In genomic region chr17:36547776-36548175, GRCh38 we compare ENCODE assay signal across 7 cellular contexts. TPM values are rescaled to one million over a fixed set of nuclear protein-coding genes. Genes with fewer than 3 reads are reported as not detected.
DNase-seq lines count a peak whose midpoint lies in the region; ATAC-seq, FAIRE-seq and TF ChIP-seq lines count a peak whose summit lies in the region.
"Had no signal": no experiment of that assay in that cellular context is flagged by ENCODE, and none has a peak within 500 bp of the region (broad histone marks: within the 10 kb centered on the region; RNA-seq: fewer than 3 reads in every experiment).

No MANE protein-coding gene starts in this region.

- DNase-seq in HepG2 (ENCODE audit: low spot score) = no peak
- DNase-seq in right lobe of liver = no peak
- no peak for DNase-seq in esophagus muscularis mucosa (ENCODE audit: extremely low spot score)
- no peak for DNase-seq in upper lobe of right lung
- DNase-seq in SW480 (ENCODE audit: low spot score) = no peak
- DNase-seq in NCI-H446 (lab: John Stamatoyannopoulos, UW) = no peak
- DNase-seq: activated gamma-delta T cell had no signal

- H3K4me1 ChIP-seq in HepG2 (ENCODE audit: insufficient read depth, low read length) (peaks cover 31% of the 10 kb centered on the region), right lobe of liver (peaks cover 0 to 44% (median 11%) of the 10 kb centered on the region in 4 donors), esophagus muscularis mucosa (peaks cover 47 to 81% (median 78%) of the 10 kb centered on the region in 4 donors), upper lobe of right lung (peaks cover 51% of the 10 kb centered on the region)

- FAIRE-seq in HepG2 (lab: Jason Lieb, UNC) = no peak

- no peak for TF ChIP-seq RAD21 in HepG2 (CRISPR knock-in tag; IDR thresholded peaks at IDR 0.05)

- TF ChIP-seq CTCF in HepG2 (CRISPR knock-in tag; IDR thresholded peaks at IDR 0.05) = no peak
- no peak for TF ChIP-seq CTCF in right lobe of liver (IDR thresholded peaks at IDR 0.05)
- no peak for TF ChIP-seq CTCF in esophagus muscularis mucosa (IDR thresholded peaks at IDR 0.05)
- TF ChIP-seq CTCF in upper lobe of right lung (IDR thresholded peaks at IDR 0.05) = no peak

- H3K9ac ChIP-seq in HepG2 (ENCODE audit: insufficient read depth, low read depth, low read length) = peak overlapping the region; percentile 97

- peak overlapping the region; percentile 78 for H3K4me2 ChIP-seq in HepG2 (ENCODE audit: low read depth, low read length)

- H3K4me3 ChIP-seq in HepG2 (replicated peaks in 1 of 3; ENCODE audit: insufficient read depth in 1 of 3, low read depth in 2 of 3, low read length in 3 of 3) (peak overlapping the region in 2 of 3 experiments; percentile 91 to 97; a peak in 4 of 6 replicates), right lobe of liver (no peak overlapping the region), esophagus muscularis mucosa (no peak overlapping the region), upper lobe of right lung (peak overlapping the region; percentile 88)

- peaks cover 78% of the 10 kb centered on the region for H3K79me2 ChIP-seq in HepG2 (ENCODE audit: insufficient read depth, low read length)

- H3K36me3 ChIP-seq in HepG2 (replicated peaks in 1 of 2; ENCODE audit: control insufficient read depth in 1 of 2, insufficient read depth in 2 of 2, low read length in 2 of 2) = no peaks in the 10 kb centered on the region; a peak in 1 of 5 replicates
- H3K36me3 ChIP-seq in right lobe of liver = no peaks in the 10 kb centered on the region
- peaks cover 0 to 5% (median 2%) of the 10 kb centered on the region in 4 donors for H3K36me3 ChIP-seq in esophagus muscularis mucosa
- H3K36me3 ChIP-seq in upper lobe of right lung = no peaks in the 10 kb centered on the region

- POLR2A ChIA-PET in HepG2 (lab: Yijun Ruan, JAX) = interaction anchor here (1.1 kb wide), 1 partner anchor 54 kb away, joined by 8 read pairs; the partner anchor contains the start of gene MRM1

- no peak for ATAC-seq in HepG2
- no peak for ATAC-seq in right lobe of liver
- no peak for ATAC-seq in upper lobe of right lung

- peaks cover 31% of the 10 kb centered on the region for H4K20me1 ChIP-seq in HepG2 (ENCODE audit: insufficient read depth, low read length)

- peaks cover 0 to 5% of the 10 kb centered on the region in 2 experiments; a peak in 1 of 5 replicates for H3K27me3 ChIP-seq in HepG2 (ENCODE audit: control insufficient read depth in 1 of 2, insufficient read depth in 2 of 2, low read length in 2 of 2)
- no peaks in the 10 kb centered on the region for H3K27me3 ChIP-seq in right lobe of liver
- H3K27me3 ChIP-seq in esophagus muscularis mucosa = no peaks in the 10 kb centered on the region
- H3K27me3 ChIP-seq in upper lobe of right lung = no peaks in the 10 kb centered on the region

- intact Hi-C loops in HepG2 (cut with micrococcal nuclease; ENCODE audit: unreplicated experiment) = loop anchor here (5.0 kb wide), 1 partner anchor 45 kb away; the partner anchor contains the start of gene DHRS11
- intact Hi-C loops in right lobe of liver (cut with DNase I) = loop anchor here in 1 of 2 donors (10.0 kb wide), 1 partner anchor 47 kb away; the partner anchor contains the start of gene DHRS11
- intact Hi-C loops in esophagus muscularis mucosa (cut with DNase I) = no loop called here
- intact Hi-C loops in upper lobe of right lung (cut with DNase I) = no loop called here

- H3K9me3 ChIP-seq in HepG2 (ENCODE audit: low read length) (no peaks in the 10 kb centered on the region), right lobe of liver (no peaks in the 10 kb centered on the region), esophagus muscularis mucosa (no peaks in the 10 kb centered on the region), upper lobe of right lung (no peaks in the 10 kb centered on the region)

- TF ChIP-seq EP300 in HepG2 (IDR thresholded peaks at IDR 0.05; ENCODE audit: low read depth in 2 of 2, low read length in 2 of 2) (no peak), HepG2 (CRISPR knock-in tag; IDR thresholded peaks at IDR 0.05; ENCODE audit: borderline replicate concordance) (no peak), esophagus muscularis mucosa (IDR thresholded peaks at IDR 0.05) (no peak)

- H3K27ac ChIP-seq in HepG2 (ENCODE audit: extremely low read length, insufficient read depth, low read length) (peak overlapping the region; percentile 100), right lobe of liver (no peak overlapping the region), esophagus muscularis mucosa (replicated peaks in 1 of 4) (peak overlapping the region in 3 of 4 donors; percentile 41 to 62 (median 55)), upper lobe of right lung (peak overlapping the region; percentile 12)

- BruUV-seq in HepG2 (replicated peaks; lab: Mats Ljungman, UMichigan) = no TSS peak

- no peak overlapping the region for H2AFZ ChIP-seq in HepG2 (ENCODE audit: low read length)

- CTCF ChIA-PET in HepG2 (lab: Yijun Ruan, JAX; ENCODE audit: low intra/inter-chr PET ratio, low total read pairs) = no interaction called here

- in situ Hi-C loops in HepG2 (cut with HindIII; ENCODE audit: extremely low pct_ligation_motif_present, low pct_unique_long_range_greater_than_20kb) = no loop called here

- no peak for TF ChIP-seq POLR2A in HepG2 (IDR thresholded peaks at IDR 0.05; ENCODE audit: insufficient read depth in 1 of 2, low read depth in 2 of 2, low read length in 2 of 2)
- no peak for TF ChIP-seq POLR2A in right lobe of liver (IDR thresholded peaks at IDR 0.05)
- no peak for TF ChIP-seq POLR2A in esophagus muscularis mucosa (IDR thresholded peaks at IDR 0.05; ENCODE audit: low read depth)

RNA-seq across cellular contexts. Expression of gene GGNBP2, which starts 3.1 kb away (rescaled TPM):
- total RNA-seq in HepG2 (2016; rRNA removed; fragmentation: Illumina TruSeq; extraction: Trizol) (53.3 and 59.6 TPM in 2 replicates), right lobe of liver (10 to 100 TPM; 24.3 to 39.6 (median 35.3) TPM), esophagus muscularis mucosa (10 to 100 TPM; 41.6 to 55.8 (median 54.2) TPM), upper lobe of right lung (81.7 TPM)
- 12.2 and 13.2 TPM in 2 replicates for total RNA-seq in HepG2 (2016; cell fraction: cytosol; rRNA removed; fragmentation: Illumina TruSeq; extraction: Trizol; ENCODE audit: low read depth)
- 54.5 and 55.8 TPM in 2 replicates for total RNA-seq in HepG2 (2016; cell fraction: insoluble cytoplasmic fraction; rRNA removed; fragmentation: Illumina TruSeq; extraction: Trizol)
- total RNA-seq in HepG2 (2016; cell fraction: membrane; rRNA removed; fragmentation: Illumina TruSeq; extraction: Trizol) = 17.0 and 19.1 TPM in 2 replicates
- 64.6 and 73.8 TPM in 2 replicates for total RNA-seq in HepG2 (2016; cell fraction: nucleus; rRNA removed; fragmentation: Illumina TruSeq; extraction: Trizol)
- polyA plus RNA-seq in HepG2 (2011; rRNA removed) = 75.5 and 84.2 TPM in 2 replicates
- 29.8 and 38.5 TPM in 2 replicates for polyA plus RNA-seq in HepG2 (2011; cell fraction: cytosol; rRNA removed)
- 127 and 151 TPM in 2 replicates for polyA plus RNA-seq in HepG2 (2011; cell fraction: nucleus; rRNA removed)
- 41.9 and 49.1 TPM in 2 replicates for polyA plus RNA-seq in HepG2 (2012)
- 4.2 and 5.6 TPM in 2 replicates for polyA plus RNA-seq in HepG2 (2016; cell fraction: cytosol; fragmentation: Illumina TruSeq; extraction: Trizol; ENCODE audit: low read depth)
- 65.2 and 70.6 TPM in 2 replicates for polyA plus RNA-seq in HepG2 (2016; cell fraction: insoluble cytoplasmic fraction; fragmentation: Illumina TruSeq; extraction: Trizol; ENCODE audit: low read depth)
- 9.6 and 11.3 TPM in 2 replicates for polyA plus RNA-seq in HepG2 (2016; cell fraction: membrane; fragmentation: Illumina TruSeq; extraction: Trizol; ENCODE audit: low read depth)
- polyA plus RNA-seq in HepG2 (2016; cell fraction: nucleus; fragmentation: Illumina TruSeq; extraction: Trizol; ENCODE audit: insufficient read depth, low read depth) = 118 and 132 TPM in 2 replicates
- 67.2 and 86.8 TPM in 2 replicates for polyA minus RNA-seq in HepG2 (2011; rRNA and poly(A)+ RNA removed; ENCODE audit: low replicate concordance)
- 16.6 and 22.4 TPM in 2 replicates for polyA minus RNA-seq in HepG2 (2011; cell fraction: cytosol; rRNA and poly(A)+ RNA removed)
- polyA minus RNA-seq in HepG2 (2011; cell fraction: nucleus; rRNA and poly(A)+ RNA removed) = 108 and 109 TPM in 2 replicates

RNA-seq across cellular contexts. Expression of gene PIGW, which starts 13.0 kb away (rescaled TPM):
- total RNA-seq in HepG2 (2016; rRNA removed; fragmentation: Illumina TruSeq; extraction: Trizol) (24.0 and 26.5 TPM in 2 replicates), right lobe of liver (1 to 10 TPM; 3.0 to 6.1 (median 4.1) TPM), esophagus muscularis mucosa (1 to 10 TPM; 2.5 to 6.5 (median 4.4) TPM), upper lobe of right lung (8.6 TPM)
- 4.4 and 5.1 TPM in 2 replicates for total RNA-seq in HepG2 (2016; cell fraction: cytosol; rRNA removed; fragmentation: Illumina TruSeq; extraction: Trizol; ENCODE audit: low read depth)
- total RNA-seq in HepG2 (2016; cell fraction: insoluble cytoplasmic fraction; rRNA removed; fragmentation: Illumina TruSeq; extraction: Trizol) = 21.6 and 25.0 TPM in 2 replicates
- 19.0 and 23.1 TPM in 2 replicates for total RNA-seq in HepG2 (2016; cell fraction: membrane; rRNA removed; fragmentation: Illumina TruSeq; extraction: Trizol)
- total RNA-seq in HepG2 (2016; cell fraction: nucleus; rRNA removed; fragmentation: Illumina TruSeq; extraction: Trizol) = 20.3 and 22.4 TPM in 2 replicates
- 6.6 and 9.0 TPM in 2 replicates for polyA plus RNA-seq in HepG2 (2011; rRNA removed)
- polyA plus RNA-seq in HepG2 (2011; cell fraction: cytosol; rRNA removed) = 4.7 and 6.7 TPM in 2 replicates
- 3.9 and 4.8 TPM in 2 replicates for polyA plus RNA-seq in HepG2 (2011; cell fraction: nucleus; rRNA removed)
- polyA plus RNA-seq in HepG2 (2012) = 11.2 and 12.6 TPM in 2 replicates
- polyA plus RNA-seq in HepG2 (2016; cell fraction: cytosol; fragmentation: Illumina TruSeq; extraction: Trizol; ENCODE audit: low read depth) = 5.5 and 6.5 TPM in 2 replicates
- polyA plus RNA-seq in HepG2 (2016; cell fraction: insoluble cytoplasmic fraction; fragmentation: Illumina TruSeq; extraction: Trizol; ENCODE audit: low read depth) = 25.9 and 29.3 TPM in 2 replicates
- polyA plus RNA-seq in HepG2 (2016; cell fraction: membrane; fragmentation: Illumina TruSeq; extraction: Trizol; ENCODE audit: low read depth) = 20.3 and 21.1 TPM in 2 replicates
- 29.7 and 32.1 TPM in 2 replicates for polyA plus RNA-seq in HepG2 (2016; cell fraction: nucleus; fragmentation: Illumina TruSeq; extraction: Trizol; ENCODE audit: insufficient read depth, low read depth)
- 2.8 and 4.8 TPM in 2 replicates for polyA minus RNA-seq in HepG2 (2011; rRNA and poly(A)+ RNA removed; ENCODE audit: low replicate concordance)
- polyA minus RNA-seq in HepG2 (2011; cell fraction: cytosol; rRNA and poly(A)+ RNA removed) = 3.5 and 6.3 TPM in 2 replicates
- 6.3 and 7.2 TPM in 2 replicates for polyA minus RNA-seq in HepG2 (2011; cell fraction: nucleus; rRNA and poly(A)+ RNA removed)

RNA-seq across cellular contexts. Expression of gene MYO19, which starts 13.1 kb away (rescaled TPM):
- total RNA-seq in HepG2 (2016; rRNA removed; fragmentation: Illumina TruSeq; extraction: Trizol) (46.8 and 75.7 TPM in 2 replicates), right lobe of liver (10 to 100 TPM; 20.6 to 40.5 (median 28.9) TPM), esophagus muscularis mucosa (10 to 100 TPM; 29.5 to 68.1 (median 44.3) TPM), upper lobe of right lung (36.8 TPM)
- 70.2 and 74.2 TPM in 2 replicates for total RNA-seq in HepG2 (2016; cell fraction: cytosol; rRNA removed; fragmentation: Illumina TruSeq; extraction: Trizol; ENCODE audit: low read depth)
- total RNA-seq in HepG2 (2016; cell fraction: insoluble cytoplasmic fraction; rRNA removed; fragmentation: Illumina TruSeq; extraction: Trizol) = 42.5 and 72.3 TPM in 2 replicates
- total RNA-seq in HepG2 (2016; cell fraction: membrane; rRNA removed; fragmentation: Illumina TruSeq; extraction: Trizol) = 73.2 and 82.2 TPM in 2 replicates
- total RNA-seq in HepG2 (2016; cell fraction: nucleus; rRNA removed; fragmentation: Illumina TruSeq; extraction: Trizol) = 105 and 110 TPM in 2 replicates
- polyA plus RNA-seq in HepG2 (2011; rRNA removed) = 80.8 and 82.3 TPM in 2 replicates
- polyA plus RNA-seq in HepG2 (2011; cell fraction: cytosol; rRNA removed) = 31.7 and 43.3 TPM in 2 replicates
- polyA plus RNA-seq in HepG2 (2011; cell fraction: nucleus; rRNA removed) = 435 and 511 TPM in 2 replicates
- 38.9 and 47.5 TPM in 2 replicates for polyA plus RNA-seq in HepG2 (2012)
- 29.1 and 34.3 TPM in 2 replicates for polyA plus RNA-seq in HepG2 (2016; cell fraction: cytosol; fragmentation: Illumina TruSeq; extraction: Trizol; ENCODE audit: low read depth)
- polyA plus RNA-seq in HepG2 (2016; cell fraction: insoluble cytoplasmic fraction; fragmentation: Illumina TruSeq; extraction: Trizol; ENCODE audit: low read depth) = 38.5 and 44.1 TPM in 2 replicates
- 43.7 and 46.4 TPM in 2 replicates for polyA plus RNA-seq in HepG2 (2016; cell fraction: membrane; fragmentation: Illumina TruSeq; extraction: Trizol; ENCODE audit: low read depth)
- polyA plus RNA-seq in HepG2 (2016; cell fraction: nucleus; fragmentation: Illumina TruSeq; extraction: Trizol; ENCODE audit: insufficient read depth, low read depth) = 202 and 205 TPM in 2 replicates
- 151 and 353 TPM in 2 replicates for polyA minus RNA-seq in HepG2 (2011; rRNA and poly(A)+ RNA removed; ENCODE audit: low replicate concordance)
- 25.4 and 29.5 TPM in 2 replicates for polyA minus RNA-seq in HepG2 (2011; cell fraction: cytosol; rRNA and poly(A)+ RNA removed)
- 222 and 248 TPM in 2 replicates for polyA minus RNA-seq in HepG2 (2011; cell fraction: nucleus; rRNA and poly(A)+ RNA removed)

RNA-seq across cellular contexts. Expression of gene DHRS11, which starts 43.9 kb away (rescaled TPM):
- total RNA-seq in HepG2 (2016; rRNA removed; fragmentation: Illumina TruSeq; extraction: Trizol) = 19.6 and 28.4 TPM in 2 replicates
- 17.2 and 17.4 TPM in 2 replicates for total RNA-seq in HepG2 (2016; cell fraction: cytosol; rRNA removed; fragmentation: Illumina TruSeq; extraction: Trizol; ENCODE audit: low read depth)
- total RNA-seq in HepG2 (2016; cell fraction: insoluble cytoplasmic fraction; rRNA removed; fragmentation: Illumina TruSeq; extraction: Trizol) = 15.5 and 27.2 TPM in 2 replicates
- 21.2 and 25.8 TPM in 2 replicates for total RNA-seq in HepG2 (2016; cell fraction: membrane; rRNA removed; fragmentation: Illumina TruSeq; extraction: Trizol)
- total RNA-seq in HepG2 (2016; cell fraction: nucleus; rRNA removed; fragmentation: Illumina TruSeq; extraction: Trizol) = 17.9 and 22.6 TPM in 2 replicates
- 41.9 and 48.7 TPM in 2 replicates for polyA plus RNA-seq in HepG2 (2011; rRNA removed)
- 39.7 and 43.4 TPM in 2 replicates for polyA plus RNA-seq in HepG2 (2011; cell fraction: cytosol; rRNA removed)
- polyA plus RNA-seq in HepG2 (2011; cell fraction: nucleus; rRNA removed) = 55.0 and 64.7 TPM in 2 replicates
- polyA plus RNA-seq in HepG2 (2012) = 24.2 and 34.9 TPM in 2 replicates
- polyA plus RNA-seq in HepG2 (2016; cell fraction: cytosol; fragmentation: Illumina TruSeq; extraction: Trizol; ENCODE audit: low read depth) = 21.4 and 26.0 TPM in 2 replicates
- 28.1 and 32.5 TPM in 2 replicates for polyA plus RNA-seq in HepG2 (2016; cell fraction: insoluble cytoplasmic fraction; fragmentation: Illumina TruSeq; extraction: Trizol; ENCODE audit: low read depth)
- 25.5 and 31.7 TPM in 2 replicates for polyA plus RNA-seq in HepG2 (2016; cell fraction: membrane; fragmentation: Illumina TruSeq; extraction: Trizol; ENCODE audit: low read depth)
- 61.7 and 67.8 TPM in 2 replicates for polyA plus RNA-seq in HepG2 (2016; cell fraction: nucleus; fragmentation: Illumina TruSeq; extraction: Trizol; ENCODE audit: insufficient read depth, low read depth)
- 45.6 and 61.3 TPM in 2 replicates for polyA minus RNA-seq in HepG2 (2011; rRNA and poly(A)+ RNA removed; ENCODE audit: low replicate concordance)
- 19.2 and 21.1 TPM in 2 replicates for polyA minus RNA-seq in HepG2 (2011; cell fraction: cytosol; rRNA and poly(A)+ RNA removed)
- 13.9 and 17.8 TPM in 2 replicates for polyA minus RNA-seq in HepG2 (2011; cell fraction: nucleus; rRNA and poly(A)+ RNA removed)
- total RNA-seq in right lobe of liver = 10 to 100 TPM in 3 of 6 experiments, 1 to 10 TPM in 3; 5.1 to 13.6 (median 9.3) TPM
- total RNA-seq in esophagus muscularis mucosa = 1 to 10 TPM; 5.3 to 7.1 (median 6.0) TPM
- 5.7 TPM for total RNA-seq in upper lobe of right lung

RNA-seq across cellular contexts. Expression of gene MRM1, which starts 53.6 kb away (rescaled TPM):
- total RNA-seq in HepG2 (2016; rRNA removed; fragmentation: Illumina TruSeq; extraction: Trizol) (10.7 and 11.3 TPM in 2 replicates), right lobe of liver (1 to 10 TPM; 2.5 to 8.6 (median 6.0) TPM), esophagus muscularis mucosa (10 to 100 TPM in 1 of 4 donors, 1 to 10 TPM in 3; 6.2 to 10.8 (median 8.5) TPM), upper lobe of right lung (5.6 TPM)
- 1.9 and 2.1 TPM in 2 replicates for total RNA-seq in HepG2 (2016; cell fraction: cytosol; rRNA removed; fragmentation: Illumina TruSeq; extraction: Trizol; ENCODE audit: low read depth)
- 10.1 and 11.0 TPM in 2 replicates for total RNA-seq in HepG2 (2016; cell fraction: insoluble cytoplasmic fraction; rRNA removed; fragmentation: Illumina TruSeq; extraction: Trizol)
- 2.9 and 3.5 TPM in 2 replicates for total RNA-seq in HepG2 (2016; cell fraction: membrane; rRNA removed; fragmentation: Illumina TruSeq; extraction: Trizol)
- 5.8 and 7.3 TPM in 2 replicates for total RNA-seq in HepG2 (2016; cell fraction: nucleus; rRNA removed; fragmentation: Illumina TruSeq; extraction: Trizol)
- polyA plus RNA-seq in HepG2 (2011; rRNA removed) = 4.1 and 4.9 TPM in 2 replicates
- 5.1 and 5.2 TPM in 2 replicates for polyA plus RNA-seq in HepG2 (2011; cell fraction: cytosol; rRNA removed)
- 8.3 and 10.1 TPM in 2 replicates for polyA plus RNA-seq in HepG2 (2011; cell fraction: nucleus; rRNA removed)
- polyA plus RNA-seq in HepG2 (2012) = 4.0 and 4.5 TPM in 2 replicates
- 1.9 and 2.1 TPM in 2 replicates for polyA plus RNA-seq in HepG2 (2016; cell fraction: cytosol; fragmentation: Illumina TruSeq; extraction: Trizol; ENCODE audit: low read depth)
- 10.5 and 11.3 TPM in 2 replicates for polyA plus RNA-seq in HepG2 (2016; cell fraction: insoluble cytoplasmic fraction; fragmentation: Illumina TruSeq; extraction: Trizol; ENCODE audit: low read depth)
- 2.6 and 3.6 TPM in 2 replicates for polyA plus RNA-seq in HepG2 (2016; cell fraction: membrane; fragmentation: Illumina TruSeq; extraction: Trizol; ENCODE audit: low read depth)
- polyA plus RNA-seq in HepG2 (2016; cell fraction: nucleus; fragmentation: Illumina TruSeq; extraction: Trizol; ENCODE audit: insufficient read depth, low read depth) = 12.6 and 12.9 TPM in 2 replicates
- polyA minus RNA-seq in HepG2 (2011; rRNA and poly(A)+ RNA removed; ENCODE audit: low replicate concordance) = 5.9 and 6.1 TPM in 2 replicates
- 2.9 and 3.3 TPM in 2 replicates for polyA minus RNA-seq in HepG2 (2011; cell fraction: cytosol; rRNA and poly(A)+ RNA removed)
- 4.6 and 5.2 TPM in 2 replicates for polyA minus RNA-seq in HepG2 (2011; cell fraction: nucleus; rRNA and poly(A)+ RNA removed)

Comparison
In these comparisons a context has a peak if more than half of its experiments do, and no peak if none do; other contexts are left out.
1. H3K27ac ChIP-seq: peak in HepG2 (single experiment), esophagus muscularis mucosa (3 of 4) and upper lobe of right lung (single experiment); none in right lobe of liver (0 of 3).
2. H3K4me3 ChIP-seq: peak in HepG2 (2 of 3) and upper lobe of right lung (single experiment); none in right lobe of liver (0 of 3) and esophagus muscularis mucosa (0 of 4).